In genomic region chr10:124529661-124530214, GRCh38 we compare ENCODE assay signal across 12 cellular contexts.
DNase-seq lines count a peak whose midpoint lies in the region; ATAC-seq and TF ChIP-seq lines count a peak whose summit lies in the region.
"Had no signal": no experiment of that assay in that cellular context is flagged by ENCODE, and none has a peak within 500 bp of the region (broad histone marks: within the 10 kb centered on the region; RNA-seq: fewer than 3 reads in every experiment).

No MANE protein-coding gene starts in this region.

- ATAC-seq in GM21529 (IDR thresholded peaks at IDR 0.05; ENCODE audit: unreplicated experiment): peak; percentile 20
- no peak for ATAC-seq in HG03469 (IDR thresholded peaks at IDR 0.05; ENCODE audit: unreplicated experiment)

- H2AFZ ChIP-seq in KMS-11 (ENCODE audit: low read depth): no peak overlapping the region; the same call in 1 of the 2 replicates

- H3K27me3 ChIP-seq in BLaER1 (no peaks in the 10 kb centered on the region), KMS-11 (ENCODE audit: insufficient read depth, low read depth) (no peaks in the 10 kb centered on the region)
- H3K27me3 ChIP-seq: body of pancreas, neutrophil, uterus had no signal

- H3K79me2 ChIP-seq in KMS-11 (ENCODE audit: insufficient read depth, low read depth): no peaks in the 10 kb centered on the region

- H3K4me2 ChIP-seq in BLaER1: peak overlapping the region; percentile 50
- H3K4me2 ChIP-seq in KMS-11: peak overlapping the region; percentile 38; the same call in 1 of the 2 replicates

- no peak overlapping the region for H3K27ac Mint-ChIP-seq in glutamatergic neuron (ENCODE audit: unreplicated experiment)

- H3K9me3 Mint-ChIP-seq in glutamatergic neuron (ENCODE audit: unreplicated experiment): peaks cover 2% of the 10 kb centered on the region

- no peaks in the 10 kb centered on the region for H4K20me1 ChIP-seq in BLaER1
- H4K20me1 ChIP-seq in KMS-11 (ENCODE audit: insufficient read depth): no peaks in the 10 kb centered on the region

- H3K36me3 ChIP-seq in BLaER1 (no peaks in the 10 kb centered on the region), KMS-11 (ENCODE audit: insufficient read depth) (no peaks in the 10 kb centered on the region)
- H3K36me3 ChIP-seq: neutrophil, uterus had no signal

- TF ChIP-seq CTCF in KMS-11 (conservative IDR thresholded peaks at IDR 0.05; ENCODE audit: low read depth, low read length) (no peak), glutamatergic neuron (IDR thresholded peaks at IDR 0.05; ENCODE audit: partially characterized antibody, unreplicated experiment) (no peak)

- H3K4me3 Mint-ChIP-seq in glutamatergic neuron (ENCODE audit: unreplicated experiment): no peak overlapping the region

- H3K4me3 ChIP-seq in BLaER1 (no peak overlapping the region), KMS-11 (IDR thresholded peaks at IDR 0.05; ENCODE audit: insufficient read depth, low read depth, low read length) (no peak overlapping the region)
- H3K4me3 ChIP-seq: body of pancreas, uterus had no signal

- H3K36me3 Mint-ChIP-seq in glutamatergic neuron (ENCODE audit: unreplicated experiment): no peaks in the 10 kb centered on the region

- H3K9ac ChIP-seq in BLaER1 (no peak overlapping the region), KMS-11 (no peak overlapping the region)

- H3K9me3 ChIP-seq in BLaER1: no peaks in the 10 kb centered on the region
- H3K9me3 ChIP-seq: body of pancreas, neutrophil, uterus had no signal

- DNase-seq in glutamatergic neuron: peak; percentile 20
- no peak for DNase-seq in mucosa of gallbladder (ENCODE audit: low spot score)
- no peak for DNase-seq in occipital lobe (lab: John Stamatoyannopoulos, UW)
- no peak for DNase-seq in globus pallidus (ENCODE audit: low spot score)
- DNase-seq: NCI-H524 treated with DMSO at 0.1 percent for 48 hours had no signal

- peaks cover 3% of the 10 kb centered on the region for H3K4me1 Mint-ChIP-seq in glutamatergic neuron (ENCODE audit: low read depth, unreplicated experiment)

- H3K27ac ChIP-seq in BLaER1: no peak overlapping the region
- no peak overlapping the region for H3K27ac ChIP-seq in KMS-11
- H3K27ac ChIP-seq: body of pancreas, neutrophil, uterus had no signal

- peaks cover 1% of the 10 kb centered on the region for H3K27me3 Mint-ChIP-seq in glutamatergic neuron (ENCODE audit: unreplicated experiment)

- H3K4me1 ChIP-seq in BLaER1 (peaks cover 60% of the 10 kb centered on the region), KMS-11 (ENCODE audit: low read depth, poor library complexity, severe bottlenecking) (peaks cover 15% of the 10 kb centered on the region)
- H3K4me1 ChIP-seq: uterus had no signal
